ENCODE assay signal across 17 cellular contexts in the genomic region with DNA sequence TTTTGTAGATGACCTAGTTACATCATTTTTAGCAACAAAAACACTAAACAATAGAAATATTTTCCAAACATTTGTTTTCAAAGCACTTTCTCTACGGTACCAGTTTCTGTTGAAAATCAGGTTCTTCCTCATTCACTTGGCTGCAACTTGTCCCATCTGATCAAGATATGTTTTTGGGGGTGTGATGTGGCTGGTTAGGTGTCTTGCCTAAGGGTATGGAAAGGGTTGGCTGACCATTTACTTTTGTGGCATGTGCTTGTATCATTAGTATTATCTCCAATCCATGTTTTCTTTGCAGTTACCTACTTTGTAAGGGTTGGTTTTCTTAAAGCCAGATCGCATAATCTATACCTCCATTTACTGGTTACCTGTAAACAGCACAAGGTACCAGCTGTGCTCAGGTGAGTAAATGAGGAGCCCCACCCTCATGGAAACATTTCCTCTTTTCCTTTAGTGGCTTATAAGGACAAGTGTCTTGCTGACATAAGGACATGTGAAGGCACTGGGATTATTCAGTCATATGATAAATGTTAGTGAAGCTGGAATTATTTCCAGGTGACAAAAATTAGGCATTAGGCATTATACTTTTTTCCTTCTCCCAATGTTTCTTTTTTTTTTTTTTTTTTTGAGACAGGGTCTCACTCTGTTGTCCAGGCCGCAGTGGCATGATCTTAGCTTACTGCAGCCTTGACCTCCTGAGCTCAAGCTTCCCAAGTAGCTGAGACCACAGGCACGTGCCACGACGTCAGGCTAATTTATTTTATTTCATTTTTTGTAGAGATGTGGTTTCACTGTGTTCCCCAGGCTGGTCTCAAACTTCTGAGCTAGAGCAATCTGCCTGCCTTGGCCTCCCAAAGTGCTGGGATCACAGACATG.
"Had no signal": no experiment of that assay in that cellular context is flagged by ENCODE, and none has a peak within 500 bp of the region (broad histone marks: within the 10 kb centered on the region; RNA-seq: fewer than 3 reads in every experiment).

No MANE protein-coding gene starts in this region.

- H3K4me3 ChIP-seq: esophagus squamous epithelium, heart right ventricle, left ventricle myocardium inferior, thyroid gland, uterus had no signal

- H3K36me3 Mint-ChIP-seq: activated CD4-positive, alpha-beta memory T cell treated with anti-CD3 and anti-CD28 coated beads for 36 hours; activated CD8-positive, alpha-beta memory T cell treated with anti-CD3 and anti-CD28 coated beads, Interleukin-2, amount 10 ng/mL, durations not matched to agents 7 days and 5 days; activated naive CD8-positive, alpha-beta T cell treated with anti-CD3 and anti-CD28 coated beads, Interleukin-2, amount 10 ng/mL, durations not matched to agents 7 days and 5 days had no signal

- H3K27ac ChIP-seq: brain microvascular endothelial cell, esophagus squamous epithelium, heart right ventricle, left ventricle myocardium inferior, thyroid gland, uterus had no signal

- H3K9me3 Mint-ChIP-seq: activated CD4-positive, alpha-beta memory T cell treated with anti-CD3 and anti-CD28 coated beads for 36 hours; activated naive CD8-positive, alpha-beta T cell treated with anti-CD3 and anti-CD28 coated beads, Interleukin-2, amount 10 ng/mL, durations not matched to agents 7 days and 5 days; dendritic cell treated with granulocyte-macrophage colony-stimulating factor and Interleukin-4, amounts not matched to agents 40 ng/mL and 50 ng/mL, for 4 days had no signal

- H3K4me1 Mint-ChIP-seq: activated CD8-positive, alpha-beta memory T cell treated with anti-CD3 and anti-CD28 coated beads, Interleukin-2, amount 10 ng/mL, durations not matched to agents 7 days and 5 days had no signal

- ATAC-seq: activated CD8-positive, alpha-beta memory T cell treated with anti-CD3 and anti-CD28 coated beads, Interleukin-2, amount 10 ng/mL, durations not matched to agents 7 days and 5 days had no signal

- H3K4me3 Mint-ChIP-seq: activated CD4-positive, alpha-beta memory T cell treated with anti-CD3 and anti-CD28 coated beads for 36 hours; activated CD8-positive, alpha-beta memory T cell treated with anti-CD3 and anti-CD28 coated beads, Interleukin-2, amount 10 ng/mL, durations not matched to agents 7 days and 5 days; activated naive CD8-positive, alpha-beta T cell treated with anti-CD3 and anti-CD28 coated beads, Interleukin-2, amount 10 ng/mL, durations not matched to agents 7 days and 5 days; dendritic cell treated with granulocyte-macrophage colony-stimulating factor and Interleukin-4, amounts not matched to agents 40 ng/mL and 50 ng/mL, for 4 days had no signal

- DNase-seq: activated CD4-positive, alpha-beta memory T cell treated with anti-CD3 and anti-CD28 coated beads for 36 hours; activated CD4-positive, alpha-beta T cell treated with anti-CD3 and anti-CD28 coated beads for 1 hour; activated CD8-positive, alpha-beta memory T cell treated with anti-CD3 and anti-CD28 coated beads, Interleukin-2, amount 10 ng/mL, durations not matched to agents 7 days and 5 days; activated naive CD8-positive, alpha-beta T cell treated with anti-CD3 and anti-CD28 coated beads, Interleukin-2, amount 10 ng/mL, durations not matched to agents 7 days and 5 days; brain microvascular endothelial cell; cerebellar nuclear complex; effector memory CD4-positive, alpha-beta T cell; esophagus squamous epithelium; heart right ventricle; occipital lobe; stimulated activated CD4-positive, alpha-beta T cell treated with anti-CD3 and anti-CD28 coated beads, Interleukin-2, amount 100 ng/mL, for 24 hours; stimulated activated naive CD4-positive, alpha-beta T cell treated with Interleukin-2 at 50 U/mL for 16 hours; T-helper 9 cell; thyroid gland; uterus had no signal

- H3K27ac Mint-ChIP-seq: activated CD4-positive, alpha-beta memory T cell treated with anti-CD3 and anti-CD28 coated beads for 36 hours; activated CD8-positive, alpha-beta memory T cell treated with anti-CD3 and anti-CD28 coated beads, Interleukin-2, amount 10 ng/mL, durations not matched to agents 7 days and 5 days; activated naive CD8-positive, alpha-beta T cell treated with anti-CD3 and anti-CD28 coated beads, Interleukin-2, amount 10 ng/mL, durations not matched to agents 7 days and 5 days; dendritic cell treated with granulocyte-macrophage colony-stimulating factor and Interleukin-4, amounts not matched to agents 40 ng/mL and 50 ng/mL, for 4 days had no signal

- H3K4me1 ChIP-seq: uterus had no signal

- H3K27me3 ChIP-seq: heart right ventricle, thyroid gland, uterus had no signal

- H3K27me3 Mint-ChIP-seq: activated CD4-positive, alpha-beta memory T cell treated with anti-CD3 and anti-CD28 coated beads for 36 hours; activated CD8-positive, alpha-beta memory T cell treated with anti-CD3 and anti-CD28 coated beads, Interleukin-2, amount 10 ng/mL, durations not matched to agents 7 days and 5 days; activated naive CD8-positive, alpha-beta T cell treated with anti-CD3 and anti-CD28 coated beads, Interleukin-2, amount 10 ng/mL, durations not matched to agents 7 days and 5 days; dendritic cell treated with granulocyte-macrophage colony-stimulating factor and Interleukin-4, amounts not matched to agents 40 ng/mL and 50 ng/mL, for 4 days had no signal

- H3K9me3 ChIP-seq: esophagus squamous epithelium, heart right ventricle, left ventricle myocardium inferior, thyroid gland, uterus had no signal

- H3K36me3 ChIP-seq: brain microvascular endothelial cell, esophagus squamous epithelium, heart right ventricle, left ventricle myocardium inferior, thyroid gland, uterus had no signal
